In the genomic region with DNA sequence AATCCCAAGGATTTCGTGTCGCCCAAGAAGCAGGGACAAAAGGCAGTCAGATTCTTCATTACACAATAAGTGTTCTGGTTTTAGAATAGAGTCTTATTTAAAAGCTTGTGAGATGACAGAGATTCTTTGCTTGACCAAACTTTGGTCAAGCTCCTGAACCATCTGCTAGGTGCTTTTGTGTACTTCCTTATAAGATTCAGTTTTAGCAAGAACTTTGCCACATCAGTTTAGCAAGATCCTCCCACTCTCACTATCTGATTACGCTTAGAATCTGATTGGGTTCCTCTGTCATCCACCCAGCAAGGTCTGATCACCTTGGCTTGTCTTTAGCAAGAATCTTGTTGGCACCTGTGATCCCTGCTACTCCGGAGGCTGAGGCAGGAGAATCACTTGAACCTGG, we compare ENCODE assay signal across 1 cellular context.
TF ChIP-seq lines count a peak whose summit lies in the region.

No MANE protein-coding gene starts in this region.

TF ChIP-seq in GM12878, 131 proteins besides CTCF, POLR2A, EP300 and RAD21:
- TF ChIP-seq HDGF (IDR thresholded peaks at IDR 0.05) (no peak), NFYA (IDR thresholded peaks at IDR 0.05; ENCODE audit: borderline replicate concordance, low read depth, low read length) (no peak), RAD51 (IDR thresholded peaks at IDR 0.05) (no peak)
